In genomic region chr12:49274396-49275069, GRCh38 we compare ENCODE assay signal across 26 cellular contexts. TPM values are rescaled to one million over a fixed set of nuclear protein-coding genes. Genes with fewer than 3 reads are reported as not detected.
DNase-seq lines count a peak whose midpoint lies in the region; ATAC-seq and TF ChIP-seq lines count a peak whose summit lies in the region.
"Had no signal": no experiment of that assay in that cellular context is flagged by ENCODE, and none has a peak within 500 bp of the region (broad histone marks: within the 10 kb centered on the region; RNA-seq: fewer than 3 reads in every experiment).

No MANE protein-coding gene starts in this region.

- peak; percentile 46 for DNase-seq in DMS 273 (lab: John Stamatoyannopoulos, UW; ENCODE audit: unreplicated experiment)
- no peak for DNase-seq in DMS 273 treated with DMSO at 0.1 percent for 48 hours (lab: John Stamatoyannopoulos, UW)
- DNase-seq in HCEC 1CT, result peak; percentile 32
- DNase-seq in RWPE2 (ENCODE audit: low spot score), result no peak
- peak; percentile 41 for DNase-seq in left ventricle myocardium inferior
- no peak for DNase-seq in T-helper 2 cell
- DNase-seq in GDM1 (lab: John Stamatoyannopoulos, UW), result no peak
- DNase-seq: activated B cell treated with CpG ODN at 0.5 μM for 24 hours; activated CD4-positive, alpha-beta memory T cell treated with anti-CD3 and anti-CD28 coated beads for 36 hours; COR-L47; foreskin melanocyte; natural killer cell; NCI-H510A treated with DMSO at 0.1 percent for 48 hours; ovary; SHP77 treated with DMSO at 0.1 percent for 48 hours; stimulated activated CD4-positive, alpha-beta T cell treated with anti-CD3 and anti-CD28 coated beads, Interleukin-15, amount 100 ng/mL, for 24 hours; substantia nigra; uterus had no signal

- peak; percentile 8 for ATAC-seq in RWPE2 (ENCODE audit: low read depth)
- ATAC-seq in HG03342 (IDR thresholded peaks at IDR 0.05; ENCODE audit: unreplicated experiment), result no peak
- ATAC-seq: natural killer cell, sciatic nerve had no signal

- no peak overlapping the region for H3K4me3 ChIP-seq in RWPE2 (ENCODE audit: severe bottlenecking)
- H3K4me3 ChIP-seq in left ventricle myocardium inferior, result no peak overlapping the region
- H3K4me3 ChIP-seq: cardiac muscle cell, ovary, uterus had no signal

- no peak for TF ChIP-seq CTCF in RWPE2 (IDR thresholded peaks at IDR 0.05; ENCODE audit: poor library complexity, severe bottlenecking)
- TF ChIP-seq CTCF in left ventricle myocardium inferior (IDR thresholded peaks at IDR 0.05; ENCODE audit: borderline replicate concordance), result no peak

- intact Hi-C loops in left ventricle myocardium inferior (cut with micrococcal nuclease), result no loop called here

- H3K4me1 ChIP-seq in RWPE2 (ENCODE audit: insufficient read depth, poor library complexity, severe bottlenecking) (no peaks in the 10 kb centered on the region), left ventricle myocardium inferior (peaks cover 11% of the 10 kb centered on the region)
- H3K4me1 ChIP-seq: uterus had no signal

- peaks cover 40% of the 10 kb centered on the region for H3K36me3 ChIP-seq in RWPE2 (ENCODE audit: low read depth)
- H3K36me3 ChIP-seq in left ventricle myocardium inferior, result peaks cover 43% of the 10 kb centered on the region
- H3K36me3 ChIP-seq: ovary, uterus had no signal

- H3K27me3 ChIP-seq in RWPE2 (ENCODE audit: insufficient read depth, poor library complexity, severe bottlenecking) (no peaks in the 10 kb centered on the region), left ventricle myocardium inferior (ENCODE audit: low read depth) (no peaks in the 10 kb centered on the region)
- H3K27me3 ChIP-seq: cardiac muscle cell, ovary, uterus had no signal

- H3K27ac ChIP-seq in RWPE2 (ENCODE audit: poor library complexity, severe bottlenecking) (no peak overlapping the region), left ventricle myocardium inferior (replicated peaks) (no peak overlapping the region)
- H3K27ac ChIP-seq: 22Rv1, cardiac muscle cell, ovary, uterus had no signal

- H3K9me3 ChIP-seq in RWPE2 (ENCODE audit: severe bottlenecking), result no peaks in the 10 kb centered on the region
- H3K9me3 ChIP-seq in left ventricle myocardium inferior (replicated peaks), result no peaks in the 10 kb centered on the region
- H3K9me3 ChIP-seq: ovary, uterus had no signal

RNA-seq across cellular contexts. Expression of gene TUBA1C, which starts 9.7 kb away (rescaled TPM):
- total RNA-seq in left ventricle myocardium inferior, result 35.0 TPM

RNA-seq across cellular contexts. Expression of gene PRPH, which starts 20.4 kb away (rescaled TPM):
- not detected for total RNA-seq in left ventricle myocardium inferior
- total RNA-seq: activated B cell treated with CpG ODN at 0.5 μM for 24 hours; activated CD4-positive, alpha-beta memory T cell treated with anti-CD3 and anti-CD28 coated beads for 36 hours; B cell; dermis microvascular lymphatic vessel endothelial cell; natural killer cell; T-helper 1 cell treated with Interleukin-12 subunit alpha and Interleukin-12 subunit beta and Interleukin-4 antibody, amounts not matched to agents 30 ng/mL and 1 ng/mL, for 36 hours had no signal

RNA-seq across cellular contexts. Expression of gene TROAP, which starts 48.5 kb away (rescaled TPM):
- total RNA-seq in left ventricle myocardium inferior, result 0.66 TPM
- total RNA-seq: mesenteric fat pad had no signal

Comparison
In these comparisons a context has a peak if more than half of its experiments do, and no peak if none do; other contexts are left out.
1. DNase-seq: peak in DMS 273 (single experiment), HCEC 1CT (single experiment) and left ventricle myocardium inferior (single experiment); none in DMS 273 treated with DMSO at 0.1 percent for 48 hours (single experiment), RWPE2 (single experiment), T-helper 2 cell (0 of 5) and GDM1 (single experiment).